In the genomic region with DNA sequence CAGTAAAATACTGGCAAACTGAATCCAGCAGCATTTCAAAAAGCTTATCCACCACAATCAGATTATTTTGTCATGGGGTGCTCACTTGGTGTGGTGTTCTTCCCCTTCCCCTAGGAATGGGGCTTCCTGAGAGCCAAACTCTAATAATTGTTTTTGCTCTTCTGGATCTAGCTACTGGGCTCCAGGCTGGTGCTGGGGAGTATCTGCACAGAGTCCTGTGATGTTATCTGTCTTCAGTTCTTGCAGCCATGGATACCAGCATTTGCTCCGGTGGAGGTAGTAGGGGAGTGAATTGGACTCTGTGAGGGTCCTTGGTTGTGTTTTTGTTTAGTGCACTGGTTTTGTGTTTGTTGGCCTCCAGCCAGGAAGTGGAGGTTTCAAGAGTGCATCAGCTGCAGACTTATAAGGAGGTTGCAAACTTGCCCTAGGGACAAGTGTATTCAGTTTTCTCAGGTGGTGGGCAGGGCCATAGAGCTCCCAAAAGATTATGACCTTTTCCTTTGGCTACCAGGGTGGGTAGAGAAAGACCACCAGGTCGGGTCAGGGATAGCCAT, we compare ENCODE assay signal across 26 cellular contexts.
"Had no signal": no experiment of that assay in that cellular context is flagged by ENCODE, and none has a peak within 500 bp of the region (broad histone marks: within the 10 kb centered on the region; RNA-seq: fewer than 3 reads in every experiment).

No MANE protein-coding gene starts in this region.

- ATAC-seq: activated CD8-positive, alpha-beta memory T cell treated with anti-CD3 and anti-CD28 coated beads, Interleukin-2, amount 10 ng/mL, durations not matched to agents 7 days and 5 days; activated CD8-positive, alpha-beta T cell treated with anti-CD3 and anti-CD28 coated beads for 36 hours; effector memory CD8-positive, alpha-beta T cell; gastroesophageal sphincter; left ventricle myocardium superior; naive thymus-derived CD8-positive, alpha-beta T cell had no signal

- H3K4me3 ChIP-seq: colonic mucosa, dorsolateral prefrontal cortex, esophagus squamous epithelium, gastroesophageal sphincter, ovary, prostate gland, testis, uterus had no signal

- DNase-seq: activated CD4-positive, alpha-beta T cell treated with anti-CD3 and anti-CD28 coated beads, Interleukin-2, amount 10 ng/mL, durations not matched to agents 7 days and 5 days; activated CD4-positive, CD25-positive, alpha-beta regulatory T cell treated with anti-CD3 and anti-CD28 coated beads, Interleukin-2, amount 50 U/mL, for 72 hours; activated CD8-positive, alpha-beta memory T cell treated with anti-CD3 and anti-CD28 coated beads, Interleukin-2, amount 10 ng/mL, durations not matched to agents 7 days and 5 days; activated CD8-positive, alpha-beta T cell treated with anti-CD3 and anti-CD28 coated beads for 36 hours; activated gamma-delta T cell treated with Interleukin-2 at 50 U/mL for 16 hours; activated T-cell treated with anti-CD3 and anti-CD28 coated beads for 4 hours; anterior cingulate cortex; central memory CD4-positive, alpha-beta T cell; colonic mucosa; dorsolateral prefrontal cortex; effector memory CD8-positive, alpha-beta T cell; esophagus squamous epithelium; head of caudate nucleus; hypothalamus; left ventricle myocardium superior; mammary epithelial cell; naive thymus-derived CD8-positive, alpha-beta T cell; ovary; stimulated activated CD4-positive, alpha-beta T cell treated with anti-CD3 and anti-CD28 coated beads, Interleukin-2, amount 100 ng/mL, for 48 hours; stimulated activated naive CD4-positive, alpha-beta T cell; testis; trophoblast cell; uterus; WERI-Rb-1 had no signal
